ENCODE assay signal across 8 cellular contexts in the genomic region with DNA sequence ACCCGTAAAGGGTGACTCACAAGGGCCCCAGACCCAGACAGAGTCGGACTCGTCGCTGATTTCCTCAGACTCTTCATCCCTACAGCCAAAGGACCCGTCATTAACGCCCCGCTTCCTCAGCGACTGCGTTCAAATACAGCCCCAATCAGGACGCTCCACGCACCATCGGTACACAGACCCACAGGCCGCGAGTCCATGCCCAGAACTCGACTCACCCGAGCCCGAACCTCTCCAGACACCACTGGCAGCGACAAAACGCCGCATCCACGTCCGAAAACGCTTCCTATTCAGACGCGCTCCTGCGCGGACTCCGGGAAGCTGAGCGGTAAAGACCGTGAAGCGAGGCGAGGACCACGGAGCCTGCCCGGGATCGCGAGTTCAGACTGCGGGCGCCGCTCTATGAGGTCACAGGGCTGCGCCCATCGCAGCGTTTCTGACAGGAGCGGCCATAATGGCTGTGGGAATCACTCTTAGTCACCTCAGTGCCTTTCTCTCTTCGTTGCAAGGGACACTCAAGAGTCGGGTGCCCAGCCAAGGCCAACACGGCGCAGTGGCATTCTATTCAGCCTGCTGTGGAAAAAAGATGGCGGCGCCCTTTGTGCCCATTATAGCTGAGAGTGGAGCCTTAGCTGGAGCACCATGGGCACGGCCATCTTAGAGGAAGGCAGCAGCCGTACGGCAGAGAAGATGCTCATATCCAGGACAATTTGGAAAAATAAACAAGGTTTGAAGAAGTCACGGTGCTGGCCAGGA. TPM values are rescaled to one million over a fixed set of nuclear protein-coding genes. Genes with fewer than 3 reads are reported as not detected.
A peak's percentile ranks its signal among the peaks of the same experiment; 100 is the strongest.
DNase-seq lines count a peak whose midpoint lies in the region; ATAC-seq and TF ChIP-seq lines count a peak whose summit lies in the region.

A gene (minus strand): TSS at position 353 of the 753 bp plus-strand sequence. CDS start 2,634 bp downstream, outside the sequence.

- H3K36me3 Mint-ChIP-seq in natural killer cell = peaks cover 45% of the 10 kb centered on the region
- H3K36me3 Mint-ChIP-seq in stimulated activated naive B cell treated with anti-CD40 and anti-IgM and Interleukin-4, amounts not matched to agents 10 μg/mL and 1 μg/mL and 100 μg/mL, for 72 hours = peaks cover 51 to 71% of the 10 kb centered on the region in 2 donors

- peak within 1 kb of the TSS; percentile 89 for H3K4me3 Mint-ChIP-seq in natural killer cell
- peak within 1 kb of the TSS; percentile 95 to 99 for H3K4me3 Mint-ChIP-seq in stimulated activated naive B cell treated with anti-CD40 and anti-IgM and Interleukin-4, amounts not matched to agents 10 μg/mL and 1 μg/mL and 100 μg/mL, for 72 hours

- ATAC-seq in GM21723 (IDR thresholded peaks at IDR 0.05; ENCODE audit: unreplicated experiment) (peak; percentile 90), natural killer cell (peak; percentile 83 to 94 (median 87))
- ATAC-seq in stimulated activated naive B cell treated with anti-CD40 and anti-IgM and Interleukin-4, amounts not matched to agents 10 μg/mL and 1 μg/mL and 100 μg/mL, for 72 hours (replicated peaks) = peak; percentile 93 to 96

- intact Hi-C loops in natural killer cell (cut with micrococcal nuclease) = loop anchor here (1.0 kb wide), 3 partner anchors 20 to 42 kb away; a partner anchor contains a TSS

- peaks cover 24 to 30% of the 10 kb centered on the region in 2 donors for H3K4me1 Mint-ChIP-seq in natural killer cell
- H3K4me1 Mint-ChIP-seq in stimulated activated naive B cell treated with anti-CD40 and anti-IgM and Interleukin-4, amounts not matched to agents 10 μg/mL and 1 μg/mL and 100 μg/mL, for 72 hours = peaks cover 14 to 18% of the 10 kb centered on the region in 2 donors

- peak within 1 kb of the TSS; percentile 94 to 99 for H3K27ac Mint-ChIP-seq in natural killer cell
- peak within 1 kb of the TSS; percentile 99 for H3K27ac Mint-ChIP-seq in stimulated activated naive B cell treated with anti-CD40 and anti-IgM and Interleukin-4, amounts not matched to agents 10 μg/mL and 1 μg/mL and 100 μg/mL, for 72 hours

- TF ChIP-seq CTCF in natural killer cell (IDR thresholded peaks at IDR 0.05) = no peak

- in situ Hi-C loops in KBM-7 (cut with MboI; ENCODE audit: low pct_unique_long_range_greater_than_20kb, low sequenced_read_pairs) = no loop called here

- H3K27me3 Mint-ChIP-seq in natural killer cell (ENCODE audit: low read depth in 2 of 2) = no peaks in the 10 kb centered on the region
- H3K27me3 Mint-ChIP-seq in stimulated activated naive B cell treated with anti-CD40 and anti-IgM and Interleukin-4, amounts not matched to agents 10 μg/mL and 1 μg/mL and 100 μg/mL, for 72 hours = no peaks in the 10 kb centered on the region

- peaks cover under 1 to 8% of the 10 kb centered on the region in 2 donors for H3K9me3 Mint-ChIP-seq in natural killer cell
- peaks cover 9% of the 10 kb centered on the region in 2 donors for H3K9me3 Mint-ChIP-seq in stimulated activated naive B cell treated with anti-CD40 and anti-IgM and Interleukin-4, amounts not matched to agents 10 μg/mL and 1 μg/mL and 100 μg/mL, for 72 hours

- peak; percentile 99 for DNase-seq in DMS79 treated with DMSO at 0.1 percent for 48 hours (lab: John Stamatoyannopoulos, UW)
- peak; percentile 90 for DNase-seq in KBM-7
- peak; percentile 89 for DNase-seq in RPMI7951 (ENCODE audit: low read depth)
- DNase-seq in activated T-helper 9 cell treated with anti-CD3 and anti-CD28 coated beads, Interleukin-2, amount 50 U/mL, for 16 hours (ENCODE audit: low read depth) = peak; percentile 69
- peak; percentile 87 for DNase-seq in fibroblast of peridontal ligament (ENCODE audit: extremely low read depth)
- DNase-seq in natural killer cell = peak; percentile 90
- peak; percentile 85 for DNase-seq in stimulated activated naive B cell treated with anti-CD40 and anti-IgM and Interleukin-4, amounts not matched to agents 10 μg/mL and 1 μg/mL and 100 μg/mL, for 72 hours

RNA-seq across cellular contexts. Expression of the gene that starts here (rescaled TPM):
- 14.2 and 15.4 TPM in 2 replicates for total RNA-seq in RPMI7951 (2014; rRNA removed; shearing (Covaris generic))
- total RNA-seq in natural killer cell = 1 to 10 TPM; 4.3 to 9.2 (median 5.7) TPM

Comparison
In these comparisons a context has a peak if more than half of its experiments do, and no peak if none do; other contexts are left out.
1. Peak in every context shown above with its lines: DNase-seq and ATAC-seq.